ENCODE assay signal across 8 cellular contexts in the genomic region with DNA sequence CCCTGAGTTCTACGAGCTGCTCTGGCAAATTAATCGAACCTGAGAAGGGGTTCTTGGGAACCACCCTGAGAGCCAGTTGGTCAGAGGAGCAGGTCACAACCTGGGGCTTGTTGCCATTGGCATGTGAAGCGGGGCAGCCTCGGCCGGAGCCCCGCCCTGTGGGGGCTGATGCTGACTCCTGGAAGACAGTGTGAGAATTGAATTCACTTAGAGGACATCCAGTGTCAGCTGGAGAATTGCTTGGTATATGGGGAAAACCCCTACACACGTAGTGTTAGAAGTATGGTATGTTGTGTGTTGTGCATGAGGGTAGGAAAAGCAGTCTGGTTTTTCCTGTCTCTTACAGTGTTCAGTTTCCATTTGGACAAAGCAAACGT. TPM values are rescaled to one million over a fixed set of nuclear protein-coding genes. Genes with fewer than 3 reads are reported as not detected.
A peak's percentile ranks its signal among the peaks of the same experiment; 100 is the strongest.
DNase-seq lines count a peak whose midpoint lies in the region; ATAC-seq and TF ChIP-seq lines count a peak whose summit lies in the region.

No MANE protein-coding gene starts in this region.

- H3K4me2 ChIP-seq in parathyroid adenoma (ENCODE audit: low read length): no peak overlapping the region

- TF ChIP-seq CTCF in endodermal cell (conservative IDR thresholded peaks at IDR 0.05) (no peak), parathyroid adenoma (IDR thresholded peaks at IDR 0.05) (no peak)

- H3K36me3 Mint-ChIP-seq in activated T-cell treated with anti-CD3 and anti-CD28 coated beads, Interleukin-2, amount 50 U/mL, for 72 hours (ENCODE audit: insufficient read depth in 2 of 2): peaks cover 5 to 10% of the 10 kb centered on the region in 2 donors
- H3K36me3 Mint-ChIP-seq in endodermal cell (ENCODE audit: low read depth): peaks cover 65% of the 10 kb centered on the region

- DNase-seq in activated T-cell treated with anti-CD3 and anti-CD28 coated beads, Interleukin-2, amount 50 U/mL, for 72 hours: no peak
- no peak for DNase-seq in activated T-cell treated with anti-CD3 and anti-CD28 coated beads, Interleukin-2, amount 50 U/mL, for 48 hours
- no peak for DNase-seq in endodermal cell
- DNase-seq in NCI-H1417 treated with DMSO at 0.1 percent for 48 hours (lab: John Stamatoyannopoulos, UW): no peak
- no peak for DNase-seq in COLO829 (ENCODE audit: low spot score)
- DNase-seq in H4 (ENCODE audit: low spot score): no peak

- peak overlapping the region; percentile 51 for H2AFZ ChIP-seq in parathyroid adenoma

- 41 to 60% methylated on average over 7 of the region's 8 CpGs for WGBS in endodermal cell (ENCODE audit: insufficient coverage in 1 of 2, insufficient read length in 1 of 2), 2 experiments

- H3K9ac ChIP-seq in HUES48 (ENCODE audit: low read depth, low read length): no peak overlapping the region
- H3K9ac ChIP-seq in endodermal cell (ENCODE audit: extremely low read depth, low read length, poor library complexity, severe bottlenecking): no peak overlapping the region
- no peak overlapping the region for H3K9ac ChIP-seq in parathyroid adenoma

- H3K27me3 ChIP-seq in HUES48 (ENCODE audit: control insufficient read depth, insufficient read depth, low read length) (no peaks in the 10 kb centered on the region), endodermal cell (ENCODE audit: control insufficient read depth, insufficient read depth, low read length, poor library complexity, severe bottlenecking) (no peaks in the 10 kb centered on the region), parathyroid adenoma (ENCODE audit: control insufficient read depth, insufficient read depth, low read length) (no peaks in the 10 kb centered on the region)

- H3K27ac ChIP-seq in HUES48 (ENCODE audit: low read depth, low read length) (no peak overlapping the region), endodermal cell (ENCODE audit: low read depth, low read length) (peak overlapping the region; percentile 36), parathyroid adenoma (peak overlapping the region; percentile 7)

- H3K36me3 ChIP-seq in HUES48 (ENCODE audit: control insufficient read depth, insufficient read depth, low read length) (peaks cover 36% of the 10 kb centered on the region), endodermal cell (ENCODE audit: control insufficient read depth, insufficient read depth, low read length) (peaks cover 17% of the 10 kb centered on the region), parathyroid adenoma (ENCODE audit: control insufficient read depth, insufficient read depth, low read length) (no peaks in the 10 kb centered on the region)

- no peak for ATAC-seq in activated T-cell treated with anti-CD3 and anti-CD28 coated beads, Interleukin-2, amount 50 U/mL, for 72 hours (replicated peaks in 1 of 2)

- H3K27me3 Mint-ChIP-seq in activated T-cell treated with anti-CD3 and anti-CD28 coated beads, Interleukin-2, amount 50 U/mL, for 72 hours (ENCODE audit: low read depth): no peaks in the 10 kb centered on the region
- H3K27me3 Mint-ChIP-seq in endodermal cell (ENCODE audit: insufficient read depth): no peaks in the 10 kb centered on the region

- no peaks in the 10 kb centered on the region for H3K9me3 Mint-ChIP-seq in activated T-cell treated with anti-CD3 and anti-CD28 coated beads, Interleukin-2, amount 50 U/mL, for 72 hours
- no peaks in the 10 kb centered on the region for H3K9me3 Mint-ChIP-seq in endodermal cell

- H3K27ac Mint-ChIP-seq in activated T-cell treated with anti-CD3 and anti-CD28 coated beads, Interleukin-2, amount 50 U/mL, for 72 hours: no peak overlapping the region
- peak overlapping the region; percentile 76 for H3K27ac Mint-ChIP-seq in endodermal cell

- H3K4me1 Mint-ChIP-seq in activated T-cell treated with anti-CD3 and anti-CD28 coated beads, Interleukin-2, amount 50 U/mL, for 72 hours (ENCODE audit: low read depth): peaks cover 61% of the 10 kb centered on the region
- peaks cover 40% of the 10 kb centered on the region for H3K4me1 Mint-ChIP-seq in endodermal cell

- no peaks in the 10 kb centered on the region for H3K9me3 ChIP-seq in HUES48 (ENCODE audit: control insufficient read depth, insufficient read depth, low read length)
- no peaks in the 10 kb centered on the region for H3K9me3 ChIP-seq in endodermal cell (ENCODE audit: control insufficient read depth, low read length)
- no peaks in the 10 kb centered on the region for H3K9me3 ChIP-seq in parathyroid adenoma (ENCODE audit: control insufficient read depth, low read length)

- H3K4me3 ChIP-seq in HUES48 (ENCODE audit: low read depth, low read length): peak overlapping the region; percentile 33; the same call in 1 of the 2 replicates
- no peak overlapping the region for H3K4me3 ChIP-seq in endodermal cell (ENCODE audit: low read length)
- H3K4me3 ChIP-seq in parathyroid adenoma (ENCODE audit: low read depth, low read length): no peak overlapping the region

- H3K4me3 Mint-ChIP-seq in activated T-cell treated with anti-CD3 and anti-CD28 coated beads, Interleukin-2, amount 50 U/mL, for 72 hours: peak overlapping the region; percentile 60 to 74
- peak overlapping the region; percentile 30 for H3K4me3 Mint-ChIP-seq in endodermal cell

- no peaks in the 10 kb centered on the region for H3K79me2 ChIP-seq in parathyroid adenoma

- H3K4me1 ChIP-seq in HUES48 (ENCODE audit: control insufficient read depth, insufficient read depth, low read length) (peaks cover 20% of the 10 kb centered on the region), endodermal cell (ENCODE audit: control insufficient read depth, insufficient read depth, low read length) (peaks cover 5% of the 10 kb centered on the region), parathyroid adenoma (no peaks in the 10 kb centered on the region)

RNA-seq across cellular contexts. Expression of a gene that starts 11.6 kb away (rescaled TPM):
- 10 to 100 TPM; 27.5 to 37.6 TPM for total RNA-seq in activated T-cell treated with anti-CD3 and anti-CD28 coated beads, Interleukin-2, amount 50 U/mL, for 72 hours
- 10 to 100 TPM; 22.7 to 47.0 TPM for total RNA-seq in endodermal cell
- 7.6 TPM for polyA plus RNA-seq in endodermal cell (2013, experiment 1 of 2)
- polyA plus RNA-seq in endodermal cell (2013, experiment 2 of 2): 6.3 TPM
- total RNA-seq in H4 (2014; rRNA removed; shearing (Covaris generic)): 6.7 and 9.2 TPM in 2 replicates

RNA-seq across cellular contexts. Expression of a gene that starts 29.2 kb away (rescaled TPM):
- total RNA-seq in activated T-cell treated with anti-CD3 and anti-CD28 coated beads, Interleukin-2, amount 50 U/mL, for 72 hours: under 1 TPM; 0.19 to 0.36 TPM
- 1 to 10 TPM; 1.8 to 2.2 TPM for total RNA-seq in endodermal cell
- polyA plus RNA-seq in endodermal cell (2013, experiment 1 of 2): 0.57 TPM
- polyA plus RNA-seq in endodermal cell (2013, experiment 2 of 2): 0.33 TPM
- total RNA-seq in H4 (2014; rRNA removed; shearing (Covaris generic)): not detected in 2 replicates
